In genomic region chr6:10272591-10272990, GRCh38 we compare ENCODE assay signal across 16 cellular contexts.
"Had no signal": no experiment of that assay in that cellular context is flagged by ENCODE, and none has a peak within 500 bp of the region (broad histone marks: within the 10 kb centered on the region; RNA-seq: fewer than 3 reads in every experiment).

No MANE protein-coding gene starts in this region.

- H3K4me3 ChIP-seq: ascending aorta, gastrocnemius medialis, pancreas, thyroid gland had no signal

- DNase-seq: activated CD4-positive, alpha-beta T cell treated with anti-CD3 and anti-CD28 coated beads for 1 hour; activated CD4-positive, alpha-beta T cell treated with anti-CD3 and anti-CD28 coated beads, Interleukin-2, amount 50 U/mL, for 48 hours; activated naive CD4-positive, alpha-beta T cell treated with anti-CD3 and anti-CD28 coated beads for 36 hours; activated naive CD8-positive, alpha-beta T cell treated with anti-CD3 and anti-CD28 coated beads, Interleukin-2, amount 50 U/mL, for 24 hours; erythroblast; gastrocnemius medialis; naive B cell; pancreas; stimulated activated CD4-positive, alpha-beta T cell treated with anti-CD3 and anti-CD28 coated beads, Interleukin-2, amount 100 ng/mL, for 48 hours; T-helper 9 cell; thyroid gland had no signal

- H3K4me1 ChIP-seq: ascending aorta, gastrocnemius medialis, thyroid gland had no signal

- H3K36me3 ChIP-seq: ascending aorta, gastrocnemius medialis, pancreas, thyroid gland had no signal

- ATAC-seq: activated naive CD8-positive, alpha-beta T cell treated with anti-CD3 and anti-CD28 coated beads, Interleukin-2, amount 50 U/mL, for 24 hours; gastrocnemius medialis; left lobe of liver; stimulated activated memory B cell treated with anti-CD40 and anti-IgM and Interleukin-4, amounts not matched to agents 10 μg/mL and 1 μg/mL and 100 μg/mL, for 72 hours had no signal

- FAIRE-seq: islet of Langerhans, pancreas, urothelium cell line had no signal

- H3K9me3 ChIP-seq: ascending aorta, gastrocnemius medialis, pancreas, thyroid gland had no signal

- H3K27me3 ChIP-seq: ascending aorta, gastrocnemius medialis, thyroid gland had no signal

- H3K27ac ChIP-seq: ascending aorta, gastrocnemius medialis, pancreas, thyroid gland had no signal
